ENCODE assay signal across 15 cellular contexts in the genomic region with DNA sequence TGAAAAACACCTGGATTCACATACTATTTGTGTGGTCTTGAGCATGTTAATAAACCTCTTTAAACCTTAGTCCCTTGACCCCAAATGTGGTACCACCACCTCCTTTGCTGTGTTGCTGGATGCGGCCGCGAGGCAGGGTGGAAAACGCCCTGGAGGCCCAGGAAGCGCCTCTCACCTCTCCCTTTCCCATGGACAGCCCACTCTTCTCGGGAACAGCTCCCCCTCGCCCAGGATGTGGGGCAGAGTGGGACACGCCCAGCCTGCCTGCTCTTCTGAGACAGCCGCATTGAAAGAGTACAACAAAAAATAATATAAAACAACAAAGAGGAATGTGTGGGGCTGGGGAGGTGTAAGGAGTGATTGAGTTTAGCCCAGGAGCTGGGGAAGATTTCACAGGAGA.
"Had no signal": no experiment of that assay in that cellular context is flagged by ENCODE, and none has a peak within 500 bp of the region (broad histone marks: within the 10 kb centered on the region; RNA-seq: fewer than 3 reads in every experiment).

No MANE protein-coding gene starts in this region.

- H3K27me3 Mint-ChIP-seq: stimulated activated naive CD8-positive, alpha-beta T cell treated with anti-CD3 and anti-CD28 coated beads, Interleukin-15, amount 100 ng/mL, for 72 hours had no signal

- ATAC-seq: activated CD8-positive, alpha-beta T cell treated with anti-CD3 and anti-CD28 coated beads, Interleukin-2, amount 10 ng/mL, durations not matched to agents 7 days and 5 days; activated naive CD8-positive, alpha-beta T cell treated with anti-CD3 and anti-CD28 coated beads, Interleukin-2, amount 50 U/mL, for 24 hours; gastroesophageal sphincter; natural killer cell; stimulated activated naive CD8-positive, alpha-beta T cell treated with anti-CD3 and anti-CD28 coated beads, Interleukin-15, amount 100 ng/mL, for 72 hours had no signal

- H3K4me3 ChIP-seq: ascending aorta, cardiac muscle cell, gastroesophageal sphincter, thoracic aorta had no signal

- H3K4me1 ChIP-seq: ascending aorta had no signal

- H3K27ac ChIP-seq: ascending aorta, cardiac muscle cell, gastroesophageal sphincter, thoracic aorta, WERI-Rb-1 had no signal

- H3K9me3 ChIP-seq: gastroesophageal sphincter, thoracic aorta had no signal

- H3K4me3 Mint-ChIP-seq: activated CD8-positive, alpha-beta T cell treated with anti-CD3 and anti-CD28 coated beads, Interleukin-2, amount 10 ng/mL, durations not matched to agents 7 days and 5 days; activated naive CD8-positive, alpha-beta T cell treated with anti-CD3 and anti-CD28 coated beads, Interleukin-2, amount 50 U/mL, for 24 hours; activated T-helper 1 cell treated with anti-CD3 and anti-CD28 coated beads, Interleukin-12 subunit alpha, Interleukin-12 subunit beta, Interleukin-2, Interleukin-4 antibody, amounts not matched to agents 30 ng/mL and 10 ng/mL and 1 ng/mL, durations not matched to agents 14 hours and 24 hours and 36 hours; natural killer cell; stimulated activated naive CD8-positive, alpha-beta T cell treated with anti-CD3 and anti-CD28 coated beads, Interleukin-15, amount 100 ng/mL, for 72 hours had no signal

- H3K9me3 Mint-ChIP-seq: activated naive CD8-positive, alpha-beta T cell treated with anti-CD3 and anti-CD28 coated beads, Interleukin-2, amount 50 U/mL, for 24 hours; natural killer cell had no signal

- H3K36me3 ChIP-seq: ascending aorta, cardiac muscle cell, gastroesophageal sphincter, thoracic aorta, WERI-Rb-1 had no signal

- DNase-seq: activated CD4-positive, alpha-beta T cell treated with anti-CD3 and anti-CD28 coated beads for 4 hours; activated CD8-positive, alpha-beta memory T cell treated with anti-CD3 and anti-CD28 coated beads, Interleukin-2, amount 50 U/mL, for 48 hours; activated CD8-positive, alpha-beta T cell treated with anti-CD3 and anti-CD28 coated beads, Interleukin-2, amount 10 ng/mL, durations not matched to agents 7 days and 5 days; activated naive CD4-positive, alpha-beta T cell; activated naive CD8-positive, alpha-beta T cell treated with anti-CD3 and anti-CD28 coated beads, Interleukin-2, amount 50 U/mL, for 24 hours; natural killer cell; stimulated activated CD4-positive, alpha-beta T cell treated with anti-CD3 and anti-CD28 coated beads, Interleukin-4, amount 100 ng/mL, for 24 hours; stimulated activated naive CD8-positive, alpha-beta T cell treated with anti-CD3 and anti-CD28 coated beads, Interleukin-15, amount 100 ng/mL, for 72 hours; T-helper 1 cell; WERI-Rb-1 had no signal

- H3K27me3 ChIP-seq: ascending aorta, cardiac muscle cell, gastroesophageal sphincter had no signal

- H3K4me1 Mint-ChIP-seq: stimulated activated naive CD8-positive, alpha-beta T cell treated with anti-CD3 and anti-CD28 coated beads, Interleukin-15, amount 100 ng/mL, for 72 hours had no signal

- H3K27ac Mint-ChIP-seq: activated CD8-positive, alpha-beta T cell treated with anti-CD3 and anti-CD28 coated beads, Interleukin-2, amount 10 ng/mL, durations not matched to agents 7 days and 5 days; activated naive CD8-positive, alpha-beta T cell treated with anti-CD3 and anti-CD28 coated beads, Interleukin-2, amount 50 U/mL, for 24 hours; activated T-helper 1 cell treated with anti-CD3 and anti-CD28 coated beads, Interleukin-12 subunit alpha, Interleukin-12 subunit beta, Interleukin-2, Interleukin-4 antibody, amounts not matched to agents 30 ng/mL and 10 ng/mL and 1 ng/mL, durations not matched to agents 14 hours and 24 hours and 36 hours; stimulated activated naive CD8-positive, alpha-beta T cell treated with anti-CD3 and anti-CD28 coated beads, Interleukin-15, amount 100 ng/mL, for 72 hours had no signal
